8 cellular contexts compared by ENCODE assay signal in genomic region chr11:58524232-58525036, GRCh38. TPM values are rescaled to one million over a fixed set of nuclear protein-coding genes. Genes with fewer than 3 reads are reported as not detected.
DNase-seq lines count a peak whose midpoint lies in the region; ATAC-seq and TF ChIP-seq lines count a peak whose summit lies in the region.

No MANE protein-coding gene starts in this region.

- H3K36me3 Mint-ChIP-seq in nephron progenitor cell (ENCODE audit: low read depth), result peaks cover 14% of the 10 kb centered on the region

- H3K4me3 ChIP-seq in upper lobe of left lung, result no peak overlapping the region

- peak overlapping the region; percentile 78 for H3K4me3 Mint-ChIP-seq in nephron progenitor cell

- no peak overlapping the region for H3K27ac Mint-ChIP-seq in nephron progenitor cell

- 22 to 33% methylated on average over 7 of the region's 7 CpGs for WGBS in upper lobe of left lung, 2 donors

- H3K27me3 Mint-ChIP-seq in nephron progenitor cell (ENCODE audit: low read depth, poor library complexity), result peaks cover 7% of the 10 kb centered on the region

- no peak for TF ChIP-seq POLR2A in upper lobe of left lung (IDR thresholded peaks at IDR 0.05)

- peaks cover 11 to 39% (median 27%) of the 10 kb centered on the region in 4 donors for H3K4me1 ChIP-seq in upper lobe of left lung

- peak; percentile 7 for ATAC-seq in GM19468 (IDR thresholded peaks at IDR 0.05; ENCODE audit: extremely low read depth, unreplicated experiment)
- ATAC-seq in HG03571 (IDR thresholded peaks at IDR 0.05; ENCODE audit: unreplicated experiment), result peak; percentile 7
- ATAC-seq in upper lobe of left lung (ENCODE audit: low FRiP score in 2 of 2), result peak; percentile 91 to 93

- DNase-seq in DMS53 (lab: John Stamatoyannopoulos, UW), result peak; percentile 66
- peak; percentile 72 for DNase-seq in NCI-H82 (lab: John Stamatoyannopoulos, UW)
- peak; percentile 37 for DNase-seq in activated T-cell treated with anti-CD3 and anti-CD28 coated beads for 24 hours (ENCODE audit: low read depth)
- DNase-seq in fibroblast of peridontal ligament (ENCODE audit: extremely low read depth), result peak; percentile 92
- DNase-seq in nephron progenitor cell, result peak; percentile 63
- peak in 1 of 2 donors; percentile 45 for DNase-seq in upper lobe of left lung

- H3K9me3 ChIP-seq in upper lobe of left lung, result no peaks in the 10 kb centered on the region

- H3K27ac ChIP-seq in upper lobe of left lung, result peak overlapping the region in 3 of 4 donors; percentile 0 to 64 (median 40)

- H3K36me3 ChIP-seq in upper lobe of left lung, result peaks cover 0 to 17% (median 8%) of the 10 kb centered on the region in 4 donors

- H3K9me3 Mint-ChIP-seq in nephron progenitor cell, result no peaks in the 10 kb centered on the region

- H3K4me1 Mint-ChIP-seq in nephron progenitor cell, result peaks cover 9% of the 10 kb centered on the region

- TF ChIP-seq CTCF in nephron progenitor cell (IDR thresholded peaks at IDR 0.05) (peak; percentile 73), upper lobe of left lung (IDR thresholded peaks at IDR 0.05) (peak; percentile 34 to 68 (median 66))

- H3K27me3 ChIP-seq in upper lobe of left lung, result no peaks in the 10 kb centered on the region

- TF ChIP-seq EP300 in upper lobe of left lung (IDR thresholded peaks at IDR 0.05), result no peak

RNA-seq across cellular contexts. Expression of gene OR5B21, which starts 16.5 kb away (rescaled TPM):
- total RNA-seq in upper lobe of left lung, result not detected

RNA-seq across cellular contexts. Expression of gene LPXN, which starts 51.2 kb away (rescaled TPM):
- 10 to 100 TPM; 17.2 to 52.8 (median 34.1) TPM for total RNA-seq in upper lobe of left lung

RNA-seq across cellular contexts. Expression of gene ZFP91, which starts 54.4 kb away (rescaled TPM):
- 10 to 100 TPM; 21.0 to 53.2 (median 40.9) TPM for total RNA-seq in upper lobe of left lung

Comparison
In these comparisons a context has a peak if more than half of its experiments do, and no peak if none do; other contexts are left out.
1. ATAC-seq: peak in every context shown above with its lines; median percentile 92 in upper lobe of left lung; 7 in GM19468; 7 in HG03571.